Comparison of ENCODE assay signal across 8 cellular contexts in the genomic region with DNA sequence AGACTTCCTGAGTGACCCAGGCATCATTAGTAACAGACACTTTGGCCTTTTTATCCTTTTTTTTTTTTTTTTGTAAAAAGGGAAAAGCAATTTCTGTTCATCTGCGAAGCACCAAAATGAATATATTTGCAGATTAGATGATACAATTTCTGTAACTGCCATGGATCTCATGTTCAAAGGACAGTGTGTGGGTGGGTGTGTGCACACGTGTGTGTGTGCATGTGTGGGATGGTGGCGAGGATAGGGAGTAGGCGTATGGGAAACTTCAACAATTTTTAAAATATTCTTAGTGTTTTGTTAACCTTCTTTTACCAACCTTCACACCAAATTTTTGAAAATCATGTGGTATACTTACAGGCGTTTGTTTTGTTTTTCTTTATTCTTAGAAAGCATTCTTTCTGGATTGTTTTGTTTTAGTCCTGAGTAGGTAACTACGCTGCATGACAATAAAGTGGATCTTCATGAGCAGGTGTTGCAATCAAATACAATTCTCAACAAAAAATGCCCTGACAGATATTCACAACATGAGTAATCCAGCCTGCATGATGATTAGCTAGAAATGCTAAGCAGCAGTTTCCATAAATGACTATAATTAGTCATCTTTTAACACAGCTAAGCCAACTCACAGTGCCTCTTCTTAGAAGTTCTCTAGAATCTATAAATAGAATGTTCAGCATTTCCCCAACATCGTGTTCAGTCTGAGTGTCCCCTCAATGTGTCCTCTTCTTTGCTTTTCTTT. TPM values are rescaled to one million over a fixed set of nuclear protein-coding genes. Genes with fewer than 3 reads are reported as not detected.
DNase-seq lines count a peak whose midpoint lies in the region; ATAC-seq and TF ChIP-seq lines count a peak whose summit lies in the region.

No MANE protein-coding gene starts in this region.

- no peak overlapping the region for H3K27ac Mint-ChIP-seq in glutamatergic neuron (ENCODE audit: unreplicated experiment)

- no peaks in the 10 kb centered on the region for H3K36me3 ChIP-seq in PC-3 (ENCODE audit: low read depth, low read length)

- H3K9me3 ChIP-seq in PC-3 (ENCODE audit: low read length) = no peaks in the 10 kb centered on the region

- peaks cover 3% of the 10 kb centered on the region for H3K27me3 Mint-ChIP-seq in glutamatergic neuron (ENCODE audit: unreplicated experiment)

- no peaks in the 10 kb centered on the region for H3K79me2 ChIP-seq in PC-3 (ENCODE audit: low read length)

- no peaks in the 10 kb centered on the region for H3K36me3 Mint-ChIP-seq in glutamatergic neuron (ENCODE audit: unreplicated experiment)

- intact Hi-C loops in PC-3 (cut with micrococcal nuclease) = no loop called here

- peaks cover 17% of the 10 kb centered on the region for H3K4me1 Mint-ChIP-seq in glutamatergic neuron (ENCODE audit: low read depth, unreplicated experiment)

- no peaks in the 10 kb centered on the region for H4K20me1 ChIP-seq in PC-3 (ENCODE audit: low read length)

- no peak overlapping the region for H2AFZ ChIP-seq in PC-3 (ENCODE audit: low read length)

- H3K9me2 ChIP-seq in PC-3 (replicated peaks; ENCODE audit: low read length) = no peaks in the 10 kb centered on the region

- CTCF ChIA-PET in PC-3 (lab: Charles Lee) = interaction anchor here (1.0 kb wide), 1 partner anchor 476 kb away, joined by 4 read pairs; no protein-coding TSS in a partner anchor

- peak; percentile 56 for ATAC-seq in GM18498 (IDR thresholded peaks at IDR 0.05; ENCODE audit: unreplicated experiment)
- peak; percentile 71 for ATAC-seq in GM21786 (IDR thresholded peaks at IDR 0.05; ENCODE audit: unreplicated experiment)
- ATAC-seq in PC-3 = no peak; the same call in 1 of the 2 replicates
- ATAC-seq in foreskin keratinocyte = peak; percentile 90

- H3F3A ChIP-seq in PC-3 (ENCODE audit: low read length, unreplicated experiment) = no peaks in the 10 kb centered on the region

- no peak overlapping the region for H3K4me2 ChIP-seq in PC-3 (ENCODE audit: low read length)

- H3K4me1 ChIP-seq in PC-3 (ENCODE audit: insufficient read depth, low read length) (no peaks in the 10 kb centered on the region), foreskin keratinocyte (peaks cover 4% of the 10 kb centered on the region)

- no peak for TF ChIP-seq CTCF in PC-3 (conservative IDR thresholded peaks at IDR 0.05; ENCODE audit: low read depth, low read length)
- TF ChIP-seq CTCF in foreskin keratinocyte (conservative IDR thresholded peaks at IDR 0.05) = no peak
- TF ChIP-seq CTCF in glutamatergic neuron (IDR thresholded peaks at IDR 0.05; ENCODE audit: partially characterized antibody, unreplicated experiment) = no peak

- DNase-seq in PC-3 (peak; percentile 50), foreskin keratinocyte (peak; percentile 88 to 96), glutamatergic neuron (no peak), HUDEP-2 (lab: John Stamatoyannopoulos, UW; ENCODE audit: unreplicated experiment in 76 of 76) (no peak), cortex of kidney (lab: John Stamatoyannopoulos, UW) (no peak), GM19240 (ENCODE audit: insufficient read length, low spot score) (no peak)

- peaks cover 1% of the 10 kb centered on the region for H3K9me3 Mint-ChIP-seq in glutamatergic neuron (ENCODE audit: unreplicated experiment)

- H3K27me3 ChIP-seq in PC-3 (ENCODE audit: low read length) (no peaks in the 10 kb centered on the region), foreskin keratinocyte (peaks cover 17% of the 10 kb centered on the region)

- no peak overlapping the region for H3K9ac ChIP-seq in PC-3 (ENCODE audit: low read length)

- H3K4me3 Mint-ChIP-seq in glutamatergic neuron (ENCODE audit: unreplicated experiment) = no peak overlapping the region

- H3K27ac ChIP-seq in PC-3 (ENCODE audit: low read length) (no peak overlapping the region), foreskin keratinocyte (no peak overlapping the region)

- no peak overlapping the region for H3K4me3 ChIP-seq in PC-3 (ENCODE audit: low read length)

- POLR2A ChIA-PET in PC-3 (lab: Charles Lee; ENCODE audit: unreplicated experiment) = no interaction called here

- BruUV-seq in PC-3 (replicated peaks; lab: Mats Ljungman, UMichigan) = no TSS peak

RNA-seq across cellular contexts. Expression of a gene that starts 53.5 kb away (rescaled TPM):
- total RNA-seq in PC-3 (2014; rRNA removed) = 2.4 and 2.6 TPM in 2 replicates
- 2.4 and 3.5 TPM in 2 replicates for total RNA-seq in foreskin keratinocyte
- polyA plus RNA-seq in foreskin keratinocyte = 1.7 and 2.5 TPM in 2 replicates
- total RNA-seq in glutamatergic neuron (ENCODE audit: unreplicated experiment) = 5.5 TPM

Comparison
In these comparisons a context has a peak if more than half of its experiments do, and no peak if none do; other contexts are left out.
1. DNase-seq: peak in PC-3 (single experiment) and foreskin keratinocyte (2 of 2); none in glutamatergic neuron (single experiment), HUDEP-2 (0 of 76), cortex of kidney (single experiment) and GM19240 (single experiment).